24 cellular contexts compared by ENCODE assay signal in the genomic region with DNA sequence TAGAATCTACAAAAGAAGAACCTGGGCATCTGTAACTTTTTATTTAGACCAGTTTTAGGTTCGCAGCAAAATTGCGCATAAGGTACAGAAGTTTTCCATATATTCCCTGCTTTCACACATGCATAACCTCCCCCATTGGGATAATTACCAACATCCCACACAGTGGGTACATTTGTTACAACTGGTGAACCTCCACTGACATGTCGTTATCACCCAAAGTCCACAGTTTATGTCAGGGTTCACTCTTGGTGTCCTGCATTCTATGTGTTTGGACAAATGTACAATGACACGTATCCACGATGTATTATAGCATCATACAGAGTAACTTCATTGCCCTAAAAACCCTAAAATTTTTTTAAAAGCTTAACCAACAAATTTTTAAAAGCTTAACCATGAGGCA.
DNase-seq lines count a peak whose midpoint lies in the region; ATAC-seq, FAIRE-seq and TF ChIP-seq lines count a peak whose summit lies in the region.
"Had no signal": no experiment of that assay in that cellular context is flagged by ENCODE, and none has a peak within 500 bp of the region (broad histone marks: within the 10 kb centered on the region; RNA-seq: fewer than 3 reads in every experiment).

No MANE protein-coding gene starts in this region.

- H3K4me1 ChIP-seq in Panc1 (ENCODE audit: control insufficient read depth, insufficient read depth, low read length) (peaks cover 62% of the 10 kb centered on the region), mesendoderm (ENCODE audit: control insufficient read depth, low read depth, low read length) (peaks cover 13% of the 10 kb centered on the region), neuronal stem cell (ENCODE audit: control insufficient read depth in 2 of 2, insufficient read depth in 1 of 2, low read depth in 1 of 2, low read length in 2 of 2) (peaks cover 14 to 16% of the 10 kb centered on the region in 2 donors)
- H3K4me1 ChIP-seq: BE2C; BLaER1 treated with 17β-estradiol and CSF1 and Interleukin-3, amounts not matched to agents 10 nM and 100 nM had no signal

- H3K18ac ChIP-seq in mesendoderm (ENCODE audit: low read length) (no peak overlapping the region), neuronal stem cell (ENCODE audit: low read length) (no peak overlapping the region)

- H2BK5ac ChIP-seq in mesendoderm (ENCODE audit: low read length) (no peak overlapping the region), neuronal stem cell (ENCODE audit: low read length) (no peak overlapping the region)

- H4K8ac ChIP-seq in mesendoderm (ENCODE audit: low read depth, low read length): no peak overlapping the region
- H4K8ac ChIP-seq in neuronal stem cell (ENCODE audit: low read depth, low read length): no peak overlapping the region

- H2AK5ac ChIP-seq in mesendoderm (ENCODE audit: low read length): no peak overlapping the region
- H2AK5ac ChIP-seq in neuronal stem cell (ENCODE audit: low read depth, low read length): no peak overlapping the region

- no peaks in the 10 kb centered on the region for H3K36me3 Mint-ChIP-seq in Calu3 (ENCODE audit: insufficient read depth, unreplicated experiment)
- H3K36me3 Mint-ChIP-seq in activated T-helper 2 cell treated with anti-CD3 and anti-CD28 coated beads, Interferon-gamma antibody, Interleukin-2, Interleukin-4, amounts not matched to agents 10 μg/mL and 5 μg/mL and 100 μg/mL, durations not matched to agents 14 hours and 24 hours and 36 hours (ENCODE audit: low read depth): no peaks in the 10 kb centered on the region
- H3K36me3 Mint-ChIP-seq: CD14-positive monocyte had no signal

- no peak for FAIRE-seq in RCC 7860 (lab: Jason Lieb, UNC)
- FAIRE-seq: A549, GM12891, GM18507 had no signal

- peaks cover 68% of the 10 kb centered on the region for H3K4me1 Mint-ChIP-seq in Calu3 (ENCODE audit: low read depth, unreplicated experiment)
- H3K4me1 Mint-ChIP-seq in activated T-helper 2 cell treated with anti-CD3 and anti-CD28 coated beads, Interferon-gamma antibody, Interleukin-2, Interleukin-4, amounts not matched to agents 10 μg/mL and 5 μg/mL and 100 μg/mL, durations not matched to agents 14 hours and 24 hours and 36 hours (ENCODE audit: low read depth): no peaks in the 10 kb centered on the region
- H3K4me1 Mint-ChIP-seq: CD8-positive, alpha-beta memory T cell had no signal

- TF ChIP-seq CTCF in Calu3 (IDR thresholded peaks at IDR 0.05; ENCODE audit: unreplicated experiment) (no peak), Panc1 (IDR thresholded peaks at IDR 0.05) (no peak)

- H3K9ac ChIP-seq in mesendoderm (ENCODE audit: low read length): no peak overlapping the region
- no peak overlapping the region for H3K9ac ChIP-seq in neuronal stem cell (ENCODE audit: low read depth, low read length, poor library complexity)
- H3K9ac ChIP-seq: BLaER1 treated with 17β-estradiol and CSF1 and Interleukin-3, amounts not matched to agents 10 nM and 100 nM had no signal

- H4K5ac ChIP-seq in mesendoderm (ENCODE audit: low read length): no peak overlapping the region

- H2BK120ac ChIP-seq in mesendoderm (ENCODE audit: low read depth, low read length) (no peak overlapping the region), neuronal stem cell (ENCODE audit: low read depth, low read length) (no peak overlapping the region)

- BruUV-seq in Calu3 (replicated peaks; lab: Mats Ljungman, UMichigan) (no TSS peak), Panc1 (replicated peaks; lab: Mats Ljungman, UMichigan) (no TSS peak)

- H3K79me1 ChIP-seq in mesendoderm (ENCODE audit: low read length): peaks cover 8% of the 10 kb centered on the region
- no peaks in the 10 kb centered on the region for H3K79me1 ChIP-seq in neuronal stem cell (ENCODE audit: low read depth, low read length)

- peak overlapping the region; percentile 1 for H3K56ac ChIP-seq in mesendoderm (ENCODE audit: low read length)

- no peaks in the 10 kb centered on the region for H3K27me3 Mint-ChIP-seq in Calu3 (ENCODE audit: unreplicated experiment)
- no peaks in the 10 kb centered on the region for H3K27me3 Mint-ChIP-seq in activated T-helper 2 cell treated with anti-CD3 and anti-CD28 coated beads, Interferon-gamma antibody, Interleukin-2, Interleukin-4, amounts not matched to agents 10 μg/mL and 5 μg/mL and 100 μg/mL, durations not matched to agents 14 hours and 24 hours and 36 hours (ENCODE audit: low read depth)
- H3K27me3 Mint-ChIP-seq: CD4-positive, alpha-beta T cell; CD8-positive, alpha-beta memory T cell had no signal

- H3K9me3 ChIP-seq in Panc1 (ENCODE audit: control insufficient read depth, insufficient read depth, low read depth, low read length): no peaks in the 10 kb centered on the region
- no peaks in the 10 kb centered on the region for H3K9me3 ChIP-seq in neuronal stem cell (replicated peaks in 1 of 2; ENCODE audit: control insufficient read depth in 2 of 2, insufficient read depth in 1 of 2, low read depth in 1 of 2, low read length in 2 of 2)
- H3K9me3 ChIP-seq: A549, BE2C had no signal

- no peak overlapping the region for H2AFZ ChIP-seq in neuronal stem cell (ENCODE audit: low read length)
- H2AFZ ChIP-seq: GM23338 had no signal

- H4K91ac ChIP-seq in neuronal stem cell (ENCODE audit: low read depth, low read length, poor library complexity): no peak overlapping the region

- peaks cover 2% of the 10 kb centered on the region for H3K79me2 ChIP-seq in mesendoderm (ENCODE audit: control insufficient read depth, insufficient read depth, low read length)

- DNase-seq in Calu3 (no peak), Panc1 (ENCODE audit: low read depth, low spot score) (no peak), mesendoderm (no peak), neuronal stem cell (ENCODE audit: low spot score) (no peak), RCC 7860 (ENCODE audit: low spot score) (no peak)
- DNase-seq in activated T-helper 2 cell treated with anti-CD3 and anti-CD28 coated beads, Interferon-gamma antibody, Interleukin-2, Interleukin-4, amounts not matched to agents 10 μg/mL and 5 μg/mL and 100 μg/mL, durations not matched to agents 14 hours and 24 hours and 36 hours (ENCODE audit: low spot score): no peak
- DNase-seq in stimulated activated CD4-positive, alpha-beta T cell treated with anti-CD3 and anti-CD28 coated beads, Interleukin-4, amount 100 ng/mL, for 1 hour: no peak
- DNase-seq: 8988T; ACHN; AML-193; BE2C; CD4-positive, alpha-beta T cell; CD8-positive, alpha-beta memory T cell; DMS53; DMS79 treated with DMSO at 0.1 percent for 48 hours; GF-D8; H9 had no signal

- H3K14ac ChIP-seq in neuronal stem cell (ENCODE audit: low read length): no peak overlapping the region

- H3K4me3 ChIP-seq in Panc1 (ENCODE audit: low read depth in 2 of 2, low read length in 2 of 2) (no peak overlapping the region), mesendoderm (ENCODE audit: low read length) (no peak overlapping the region), neuronal stem cell (ENCODE audit: low read length in 2 of 2) (no peak overlapping the region)
- H3K4me3 ChIP-seq: A549; BLaER1 treated with 17β-estradiol and CSF1 and Interleukin-3, amounts not matched to agents 10 nM and 100 nM; GM23338 had no signal

- CTCF ChIA-PET in Calu3 (lab: Charles Lee): no interaction called here
- CTCF ChIA-PET in Panc1 (lab: Charles Lee): no interaction called here

- peak overlapping the region; percentile 83 for H3K27ac Mint-ChIP-seq in Calu3 (ENCODE audit: unreplicated experiment)
- no peak overlapping the region for H3K27ac Mint-ChIP-seq in activated T-helper 2 cell treated with anti-CD3 and anti-CD28 coated beads, Interferon-gamma antibody, Interleukin-2, Interleukin-4, amounts not matched to agents 10 μg/mL and 5 μg/mL and 100 μg/mL, durations not matched to agents 14 hours and 24 hours and 36 hours
- H3K27ac Mint-ChIP-seq: CD14-positive monocyte; CD4-positive, alpha-beta T cell; CD8-positive, alpha-beta memory T cell; GM23338 had no signal

- H3K27ac ChIP-seq in Panc1 (ENCODE audit: low read length): peak overlapping the region; percentile 94
- no peak overlapping the region for H3K27ac ChIP-seq in mesendoderm (ENCODE audit: low read depth, low read length)
- peak overlapping the region; percentile 44 for H3K27ac ChIP-seq in neuronal stem cell (replicated peaks; ENCODE audit: low read length)
- H3K27ac ChIP-seq: A549; BLaER1 treated with 17β-estradiol and CSF1 and Interleukin-3, amounts not matched to agents 10 nM and 100 nM had no signal

- POLR2A ChIA-PET in Panc1 (lab: Charles Lee): no interaction called here

- H3K4ac ChIP-seq in mesendoderm (ENCODE audit: low read depth, low read length) (no peak overlapping the region), neuronal stem cell (ENCODE audit: low read length) (no peak overlapping the region)

- WGBS in mesendoderm (ENCODE audit: extremely low coverage, insufficient coverage, low lambda C conversion rate): no CpG with 5 or more reads among the region's 5 CpGs
- WGBS in neuronal stem cell (ENCODE audit: extremely low coverage in 2 of 2, insufficient read length in 2 of 2, insufficient replicate concordance in 1 of 2), 2 donors: no CpG with 5 or more reads among the region's 5 CpGs

- H3K23ac ChIP-seq in mesendoderm (ENCODE audit: low read length) (no peak overlapping the region), neuronal stem cell (ENCODE audit: low read depth, low read length, poor library complexity) (no peak overlapping the region)

- in situ Hi-C loops in Panc1 (cut with HindIII; ENCODE audit: low pct_unique_long_range_greater_than_20kb, low sequenced_read_pairs): no loop called here

- H3K27me3 ChIP-seq in Panc1 (ENCODE audit: control insufficient read depth, insufficient read depth, low read length): no peaks in the 10 kb centered on the region
- no peaks in the 10 kb centered on the region for H3K27me3 ChIP-seq in mesendoderm (ENCODE audit: insufficient read depth, low read length, poor library complexity)
- H3K27me3 ChIP-seq in neuronal stem cell (ENCODE audit: control insufficient read depth in 3 of 3, insufficient read depth in 3 of 3, low read depth in 1 of 3, low read length in 3 of 3): no peaks in the 10 kb centered on the region
- H3K27me3 ChIP-seq: BE2C; BLaER1 treated with 17β-estradiol and CSF1 and Interleukin-3, amounts not matched to agents 10 nM and 100 nM had no signal

- no peaks in the 10 kb centered on the region for H3K36me3 ChIP-seq in Panc1 (ENCODE audit: control insufficient read depth, insufficient read depth, low read length)
- H3K36me3 ChIP-seq in mesendoderm (ENCODE audit: control insufficient read depth, insufficient read depth, low read length): no peaks in the 10 kb centered on the region
- H3K36me3 ChIP-seq in neuronal stem cell (replicated peaks in 1 of 2; ENCODE audit: control insufficient read depth in 2 of 2, insufficient read depth in 2 of 2, low read length in 2 of 2): no peaks in the 10 kb centered on the region
- H3K36me3 ChIP-seq: BE2C had no signal

- intact Hi-C loops in Calu3 (cut with micrococcal nuclease; ENCODE audit: unreplicated experiment) (loop anchor here (5.0 kb wide), 2 partner anchors 80 to 125 kb away; a partner anchor contains a TSS), Panc1 (cut with micrococcal nuclease; ENCODE audit: unreplicated experiment) (loop anchor here (10.0 kb wide), 1 partner anchor 128 kb away; a partner anchor contains a TSS)
- intact Hi-C loops in activated T-helper 2 cell treated with anti-CD3 and anti-CD28 coated beads, Interferon-gamma antibody, Interleukin-2, Interleukin-4, amounts not matched to agents 10 μg/mL and 5 μg/mL and 100 μg/mL, durations not matched to agents 14 hours and 24 hours and 36 hours (cut with micrococcal nuclease): no loop called here

- H2BK15ac ChIP-seq in mesendoderm (replicated peaks; ENCODE audit: low read depth): no peak overlapping the region
- no peak overlapping the region for H2BK15ac ChIP-seq in neuronal stem cell (ENCODE audit: low read length)

- H2BK12ac ChIP-seq in neuronal stem cell (ENCODE audit: low read length): no peak overlapping the region

- no peaks in the 10 kb centered on the region for H3K9me3 Mint-ChIP-seq in Calu3 (ENCODE audit: low read depth, unreplicated experiment)
- H3K9me3 Mint-ChIP-seq in activated T-helper 2 cell treated with anti-CD3 and anti-CD28 coated beads, Interferon-gamma antibody, Interleukin-2, Interleukin-4, amounts not matched to agents 10 μg/mL and 5 μg/mL and 100 μg/mL, durations not matched to agents 14 hours and 24 hours and 36 hours: no peaks in the 10 kb centered on the region
- H3K9me3 Mint-ChIP-seq: CD14-positive monocyte; CD4-positive, alpha-beta T cell; CD8-positive, alpha-beta memory T cell; GM23338; H9 had no signal

- no peak overlapping the region for H3K4me2 ChIP-seq in mesendoderm (ENCODE audit: low read length)
- no peak overlapping the region for H3K4me2 ChIP-seq in neuronal stem cell (ENCODE audit: insufficient read depth, low read length, poor library complexity, severe bottlenecking)
- H3K4me2 ChIP-seq: A549; BLaER1 treated with 17β-estradiol and CSF1 and Interleukin-3, amounts not matched to agents 10 nM and 100 nM; GM23338 had no signal

- H3K4me3 Mint-ChIP-seq in Calu3 (ENCODE audit: low read depth, unreplicated experiment): no peak overlapping the region
- H3K4me3 Mint-ChIP-seq in activated T-helper 2 cell treated with anti-CD3 and anti-CD28 coated beads, Interferon-gamma antibody, Interleukin-2, Interleukin-4, amounts not matched to agents 10 μg/mL and 5 μg/mL and 100 μg/mL, durations not matched to agents 14 hours and 24 hours and 36 hours (ENCODE audit: low read depth): no peak overlapping the region
- H3K4me3 Mint-ChIP-seq: CD14-positive monocyte; CD4-positive, alpha-beta T cell; CD8-positive, alpha-beta memory T cell; GM23338; H9 had no signal

- ATAC-seq in Panc1: no peak
- ATAC-seq: A549, HCT116 had no signal
